Comparison of ENCODE assay signal across 27 cellular contexts in genomic region chr11:35838071-35838470, GRCh38.
"Had no signal": no experiment of that assay in that cellular context is flagged by ENCODE, and none has a peak within 500 bp of the region (broad histone marks: within the 10 kb centered on the region; RNA-seq: fewer than 3 reads in every experiment).

No MANE protein-coding gene starts in this region.

- H3K27me3 Mint-ChIP-seq: brain had no signal

- H3K36me3 Mint-ChIP-seq: activated naive CD4-positive, alpha-beta T cell treated with anti-CD3 and anti-CD28 coated beads, Interleukin-2, amount 50 U/mL, for 72 hours; brain had no signal

- H3K9me3 ChIP-seq: MG63 had no signal

- H3K4me3 ChIP-seq: MG63 had no signal

- H3K27ac Mint-ChIP-seq: activated CD8-positive, alpha-beta T cell treated with anti-CD3 and anti-CD28 coated beads, Interleukin-2, amount 10 ng/mL, durations not matched to agents 7 days and 5 days; activated naive CD4-positive, alpha-beta T cell treated with anti-CD3 and anti-CD28 coated beads, Interleukin-2, amount 50 U/mL, for 72 hours; activated naive CD8-positive, alpha-beta T cell treated with anti-CD3 and anti-CD28 coated beads, Interleukin-2, amount 50 U/mL, for 24 hours; activated T-cell treated with anti-CD3 and anti-CD28 coated beads, Interleukin-2, amount 50 U/mL, for 24 hours; activated T-helper 1 cell treated with anti-CD3 and anti-CD28 coated beads, Interleukin-12 subunit alpha, Interleukin-12 subunit beta, Interleukin-2, Interleukin-4 antibody, amounts not matched to agents 30 ng/mL and 10 ng/mL and 1 ng/mL, durations not matched to agents 14 hours and 24 hours and 36 hours; T-helper 17 cell; WTC11 had no signal

- H3K9me3 Mint-ChIP-seq: activated naive CD4-positive, alpha-beta T cell treated with anti-CD3 and anti-CD28 coated beads, Interleukin-2, amount 50 U/mL, for 72 hours; activated naive CD8-positive, alpha-beta T cell treated with anti-CD3 and anti-CD28 coated beads, Interleukin-2, amount 50 U/mL, for 24 hours; activated T-cell treated with anti-CD3 and anti-CD28 coated beads, Interleukin-2, amount 50 U/mL, for 24 hours; activated T-helper 1 cell treated with anti-CD3 and anti-CD28 coated beads, Interleukin-12 subunit alpha, Interleukin-12 subunit beta, Interleukin-2, Interleukin-4 antibody, amounts not matched to agents 30 ng/mL and 10 ng/mL and 1 ng/mL, durations not matched to agents 14 hours and 24 hours and 36 hours; central memory CD8-positive, alpha-beta T cell had no signal

- H3K4me1 Mint-ChIP-seq: activated naive CD8-positive, alpha-beta T cell treated with anti-CD3 and anti-CD28 coated beads, Interleukin-2, amount 50 U/mL, for 24 hours; central memory CD8-positive, alpha-beta T cell; T-helper 17 cell had no signal

- ATAC-seq: activated CD8-positive, alpha-beta T cell treated with anti-CD3 and anti-CD28 coated beads, Interleukin-2, amount 10 ng/mL, durations not matched to agents 7 days and 5 days; activated naive CD4-positive, alpha-beta T cell treated with anti-CD3 and anti-CD28 coated beads, Interleukin-2, amount 50 U/mL, for 72 hours; activated naive CD8-positive, alpha-beta T cell treated with anti-CD3 and anti-CD28 coated beads, Interleukin-2, amount 50 U/mL, for 24 hours; PC-3; T-helper 17 cell; WTC11 had no signal

- DNase-seq: activated CD4-positive, alpha-beta T cell treated with anti-CD3 and anti-CD28 coated beads for 48 hours; activated CD4-positive, alpha-beta T cell treated with anti-CD3 and anti-CD28 coated beads, Interleukin-2, amount 50 U/mL, for 4 hours; activated CD4-positive, CD25-positive, alpha-beta regulatory T cell treated with anti-CD3 and anti-CD28 coated beads, Interleukin-2, amount 50 U/mL, for 72 hours; activated CD8-positive, alpha-beta memory T cell treated with anti-CD3 and anti-CD28 coated beads, Interleukin-2, amount 50 U/mL, for 48 hours; activated CD8-positive, alpha-beta T cell treated with anti-CD3 and anti-CD28 coated beads, Interleukin-2, amount 10 ng/mL, durations not matched to agents 7 days and 5 days; activated effector memory CD4-positive, alpha-beta T cell treated with Interleukin-2 at 50 U/mL for 16 hours; activated naive CD4-positive, alpha-beta T cell; activated naive CD8-positive, alpha-beta T cell treated with anti-CD3 and anti-CD28 coated beads, Interleukin-2, amount 50 U/mL, for 24 hours; activated T-cell treated with anti-CD3 and anti-CD28 coated beads, Interleukin-2, amount 50 U/mL, for 24 hours; anterior cingulate cortex; MG63; MV-4-11; NCI-H1105; NCI-H1436; NCI-H1694 treated with DMSO at 0.1 percent for 48 hours; NCI-H2029 treated with DMSO at 0.1 percent for 48 hours; NCI-H510A treated with DMSO at 0.1 percent for 48 hours; NCI-H69; PC-3; SHP77 treated with DMSO at 0.1 percent for 48 hours; T-helper 17 cell; T-helper 9 cell had no signal

- H3K36me3 ChIP-seq: MG63 had no signal

- H3K4me3 Mint-ChIP-seq: activated CD8-positive, alpha-beta T cell treated with anti-CD3 and anti-CD28 coated beads, Interleukin-2, amount 10 ng/mL, durations not matched to agents 7 days and 5 days; activated naive CD8-positive, alpha-beta T cell treated with anti-CD3 and anti-CD28 coated beads, Interleukin-2, amount 50 U/mL, for 24 hours; activated T-cell treated with anti-CD3 and anti-CD28 coated beads, Interleukin-2, amount 50 U/mL, for 24 hours; activated T-helper 1 cell treated with anti-CD3 and anti-CD28 coated beads, Interleukin-12 subunit alpha, Interleukin-12 subunit beta, Interleukin-2, Interleukin-4 antibody, amounts not matched to agents 30 ng/mL and 10 ng/mL and 1 ng/mL, durations not matched to agents 14 hours and 24 hours and 36 hours; brain; central memory CD8-positive, alpha-beta T cell; T-helper 17 cell; WTC11 had no signal
